Comparison of ENCODE assay signal across 8 cellular contexts in the genomic region with DNA sequence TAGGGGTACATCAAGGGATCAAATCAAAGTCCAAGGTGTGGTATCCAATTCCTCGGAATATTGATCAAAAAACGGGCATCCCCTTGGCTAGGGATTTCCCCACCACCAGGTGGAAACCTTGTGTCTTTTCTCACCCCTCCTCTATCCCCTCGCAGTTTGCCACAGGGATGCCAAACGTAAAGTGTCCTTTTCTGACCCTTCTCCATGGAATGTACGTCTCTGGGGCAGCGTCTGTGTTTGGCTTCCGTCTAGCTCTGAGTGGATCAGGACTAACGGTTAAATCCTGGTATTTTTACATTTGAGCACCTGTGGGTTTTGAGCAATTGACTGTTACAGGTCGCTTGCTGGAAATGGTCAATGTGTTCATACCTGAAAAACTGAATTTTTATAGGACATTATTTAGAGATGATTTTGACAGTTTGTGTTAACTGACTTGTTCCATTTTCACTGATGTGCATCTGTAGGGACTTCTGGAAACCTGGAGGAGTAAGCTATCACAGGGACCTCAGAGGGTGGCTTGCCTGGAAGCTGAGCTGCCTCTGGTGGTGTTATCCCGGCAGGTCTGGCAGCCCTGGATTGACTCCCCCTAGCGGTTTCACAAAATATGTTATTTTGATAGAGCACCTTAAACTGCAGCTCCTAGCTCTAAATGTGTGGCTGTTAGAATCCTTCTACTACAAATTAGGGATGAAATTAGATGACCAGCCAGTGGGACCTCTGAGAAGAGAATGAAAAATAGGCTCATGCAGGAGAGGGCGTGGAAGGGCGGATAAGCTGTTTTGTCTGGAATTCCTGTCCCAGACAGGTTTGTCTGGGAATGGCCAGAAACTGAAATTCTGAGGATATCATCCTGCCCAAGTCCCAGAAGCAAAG. TPM values are rescaled to one million over a fixed set of nuclear protein-coding genes. Genes with fewer than 3 reads are reported as not detected.
DNase-seq lines count a peak whose midpoint lies in the region; ATAC-seq and TF ChIP-seq lines count a peak whose summit lies in the region.

No MANE protein-coding gene starts in this region.

- peak overlapping the region; percentile 63 for H3K27ac Mint-ChIP-seq in dendritic cell treated with granulocyte-macrophage colony-stimulating factor and Interleukin-4, amounts not matched to agents 40 ng/mL and 50 ng/mL, for 4 days

- H3K9ac ChIP-seq in liver (ENCODE audit: low read depth in 1 of 2, low read length in 2 of 2) = no peak overlapping the region

- peak; percentile 64 to 83 for TF ChIP-seq RAD21 in liver (IDR thresholded peaks at IDR 0.05)

- TF ChIP-seq CTCF in BE2C (IDR thresholded peaks at IDR 0.05; ENCODE audit: low read depth, low read length) (peak; percentile 95), VCaP (conservative IDR thresholded peaks at IDR 0.05) (peak; percentile 90), liver (IDR thresholded peaks at IDR 0.05; ENCODE audit: low read depth, low read length, missing input control) (peak; percentile 87)

- H3K36me3 ChIP-seq in BE2C (no peaks in the 10 kb centered on the region), liver (ENCODE audit: control insufficient read depth in 4 of 4, insufficient read depth in 3 of 4, low read depth in 1 of 4, low read length in 3 of 4) (no peaks in the 10 kb centered on the region)

- H3K9me3 ChIP-seq in BE2C = no peaks in the 10 kb centered on the region
- no peaks in the 10 kb centered on the region for H3K9me3 ChIP-seq in liver (ENCODE audit: control insufficient read depth in 4 of 4, low read length in 3 of 4)

- no peaks in the 10 kb centered on the region for H3K36me3 Mint-ChIP-seq in dendritic cell treated with granulocyte-macrophage colony-stimulating factor and Interleukin-4, amounts not matched to agents 40 ng/mL and 50 ng/mL, for 4 days (ENCODE audit: low read depth)

- H3K27me3 ChIP-seq in BE2C (no peaks in the 10 kb centered on the region), liver (ENCODE audit: control insufficient read depth in 4 of 4, insufficient read depth in 4 of 4, low read length in 3 of 4) (no peaks in the 10 kb centered on the region)

- DNase-seq in BE2C = peak; percentile 76
- peak; percentile 76 for DNase-seq in NCI-H2171 treated with DMSO at 0.1 percent for 48 hours (lab: John Stamatoyannopoulos, UW)
- peak; percentile 40 for DNase-seq in stimulated activated naive CD8-positive, alpha-beta T cell treated with anti-CD3 and anti-CD28 coated beads, Interleukin-15, Interleukin-2, amounts not matched to agents 100 U/mL and 50 U/mL, for 24 hours

- H3K4me1 Mint-ChIP-seq in dendritic cell treated with granulocyte-macrophage colony-stimulating factor and Interleukin-4, amounts not matched to agents 40 ng/mL and 50 ng/mL, for 4 days (ENCODE audit: low read depth) = peaks cover 30% of the 10 kb centered on the region

- peak overlapping the region; percentile 60 for H3K4me3 ChIP-seq in BE2C (ENCODE audit: low read depth, low read length)
- no peak overlapping the region for H3K4me3 ChIP-seq in liver (ENCODE audit: low read depth in 1 of 3, low read length in 3 of 3)

- ATAC-seq in GM18909 (IDR thresholded peaks at IDR 0.05; ENCODE audit: poor library complexity, unreplicated experiment) (peak; percentile 69), HG03135 (IDR thresholded peaks at IDR 0.05; ENCODE audit: unreplicated experiment) (peak; percentile 74)
- peak; percentile 51 for ATAC-seq in stimulated activated naive CD8-positive, alpha-beta T cell treated with anti-CD3 and anti-CD28 coated beads, Interleukin-15, Interleukin-2, amounts not matched to agents 100 U/mL and 50 U/mL, for 24 hours

- no peak overlapping the region for H3K4me3 Mint-ChIP-seq in dendritic cell treated with granulocyte-macrophage colony-stimulating factor and Interleukin-4, amounts not matched to agents 40 ng/mL and 50 ng/mL, for 4 days

- no peaks in the 10 kb centered on the region for H3K9me3 Mint-ChIP-seq in dendritic cell treated with granulocyte-macrophage colony-stimulating factor and Interleukin-4, amounts not matched to agents 40 ng/mL and 50 ng/mL, for 4 days

- H3K27ac ChIP-seq in VCaP = peak overlapping the region; percentile 50
- peak overlapping the region in 1 of 2 donors; percentile 8 for H3K27ac ChIP-seq in liver (ENCODE audit: low read depth in 1 of 2, low read length in 2 of 2)

- H3K4me1 ChIP-seq in BE2C (peaks cover 8% of the 10 kb centered on the region; the same call in 1 of the 2 replicates), liver (ENCODE audit: control insufficient read depth in 4 of 4, insufficient read depth in 4 of 4, low read length in 3 of 4) (peaks cover 6 to 27% (median 20%) of the 10 kb centered on the region in 4 donors)

- WGBS in liver = 9% methylated on average over 13 of the region's 13 CpGs

- intact Hi-C loops in dendritic cell treated with granulocyte-macrophage colony-stimulating factor and Interleukin-4, amounts not matched to agents 40 ng/mL and 50 ng/mL, for 4 days (cut with micrococcal nuclease) = no loop called here

- peaks cover 6% of the 10 kb centered on the region for H3K27me3 Mint-ChIP-seq in dendritic cell treated with granulocyte-macrophage colony-stimulating factor and Interleukin-4, amounts not matched to agents 40 ng/mL and 50 ng/mL, for 4 days

TF ChIP-seq in liver, 16 proteins besides CTCF, POLR2A, EP300 and RAD21:
- TF ChIP-seq GABPA (IDR thresholded peaks at IDR 0.05 in 1 of 2, conservative IDR thresholded peaks at IDR 0.05 in 1 of 2) (no peak), HNF4G (IDR thresholded peaks at IDR 0.05) (no peak), RXRA (IDR thresholded peaks at IDR 0.05) (peak in 1 of 2 donors; percentile 10)
- TF ChIP-seq, protein P1, sequence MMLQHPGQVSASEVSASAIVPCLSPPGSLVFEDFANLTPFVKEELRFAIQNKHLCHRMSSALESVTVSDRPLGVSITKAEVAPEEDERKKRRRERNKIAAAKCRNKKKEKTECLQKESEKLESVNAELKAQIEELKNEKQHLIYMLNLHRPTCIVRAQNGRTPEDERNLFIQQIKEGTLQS (IDR thresholded peaks at IDR 0.05) = no peak
- TF ChIP-seq, protein P2, sequence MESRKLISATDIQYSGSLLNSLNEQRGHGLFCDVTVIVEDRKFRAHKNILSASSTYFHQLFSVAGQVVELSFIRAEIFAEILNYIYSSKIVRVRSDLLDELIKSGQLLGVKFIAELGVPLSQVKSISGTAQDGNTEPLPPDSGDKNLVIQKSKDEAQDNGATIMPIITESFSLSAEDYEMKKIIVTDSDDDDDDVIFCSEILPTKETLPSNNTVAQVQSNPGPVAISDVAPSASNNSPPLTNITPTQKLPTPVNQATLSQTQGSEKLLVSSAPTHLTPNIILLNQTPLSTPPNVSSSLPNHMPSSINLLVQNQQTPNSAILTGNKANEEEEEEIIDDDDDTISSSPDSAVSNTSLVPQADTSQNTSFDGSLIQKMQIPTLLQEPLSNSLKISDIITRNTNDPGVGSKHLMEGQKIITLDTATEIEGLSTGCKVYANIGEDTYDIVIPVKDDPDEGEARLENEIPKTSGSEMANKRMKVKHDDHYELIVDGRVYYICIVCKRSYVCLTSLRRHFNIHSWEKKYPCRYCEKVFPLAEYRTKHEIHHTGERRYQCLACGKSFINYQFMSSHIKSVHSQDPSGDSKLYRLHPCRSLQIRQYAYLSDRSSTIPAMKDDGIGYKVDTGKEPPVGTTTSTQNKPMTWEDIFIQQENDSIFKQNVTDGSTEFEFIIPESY (IDR thresholded peaks at IDR 0.05) = no peak

RNA-seq across cellular contexts. Expression of a gene that starts 8.8 kb away (rescaled TPM):
- 10.0 TPM for polyA plus RNA-seq in BE2C (2012; ENCODE audit: insufficient read depth, insufficient read length, low read depth)
- 10 to 100 TPM; 69.6 to 79.1 TPM for total RNA-seq in liver
- polyA plus RNA-seq in liver = 100 to 1,000 TPM; 102 to 170 TPM
